Comparison of ENCODE assay signal across 1 cellular context in the genomic region with DNA sequence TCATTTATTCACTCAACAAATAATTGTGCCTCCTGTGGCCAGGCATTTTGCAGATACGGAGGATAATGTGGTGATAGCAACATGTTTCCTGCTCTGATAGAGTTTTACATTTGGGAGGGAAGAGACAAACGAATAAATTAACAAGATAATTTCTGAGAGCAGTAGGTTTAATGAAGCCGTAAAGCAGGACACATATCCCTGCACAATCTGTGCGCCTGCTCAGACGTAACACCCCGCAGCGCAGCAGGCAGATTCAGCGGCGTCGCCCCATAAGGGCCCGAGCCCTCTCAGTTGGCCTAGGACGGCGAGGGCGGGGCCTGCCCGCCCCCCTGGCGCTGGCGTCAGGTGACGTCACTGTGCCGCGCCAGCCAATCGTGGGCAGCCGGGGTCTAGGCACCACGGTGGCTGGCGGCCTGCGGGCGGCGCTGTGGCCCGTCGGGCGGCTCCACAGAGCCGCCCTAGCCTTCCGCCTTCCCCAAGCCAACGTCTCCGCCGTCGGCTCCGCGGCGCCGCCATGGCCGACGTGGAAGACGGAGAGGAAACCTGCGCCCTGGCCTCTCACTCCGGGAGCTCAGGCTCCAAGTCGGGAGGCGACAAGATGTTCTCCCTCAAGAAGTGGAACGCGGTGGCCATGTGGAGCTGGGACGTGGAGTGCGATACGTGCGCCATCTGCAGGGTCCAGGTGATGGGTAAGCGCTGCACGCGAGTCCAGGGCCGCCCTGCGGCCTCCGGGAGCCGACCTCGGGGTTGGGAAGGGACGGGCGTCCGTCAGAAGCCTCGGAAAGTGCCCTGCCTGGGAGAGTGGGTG.
TF ChIP-seq lines count a peak whose summit lies in the region.

A gene (plus strand): TSS at position 471 of the 808 bp plus-strand sequence. CDS start 44 bp downstream, at position 515.

TF ChIP-seq in GM12878, 131 proteins besides CTCF, POLR2A, EP300 and RAD21 (continued from another document and continues in another):
- TF ChIP-seq, protein P1, sequence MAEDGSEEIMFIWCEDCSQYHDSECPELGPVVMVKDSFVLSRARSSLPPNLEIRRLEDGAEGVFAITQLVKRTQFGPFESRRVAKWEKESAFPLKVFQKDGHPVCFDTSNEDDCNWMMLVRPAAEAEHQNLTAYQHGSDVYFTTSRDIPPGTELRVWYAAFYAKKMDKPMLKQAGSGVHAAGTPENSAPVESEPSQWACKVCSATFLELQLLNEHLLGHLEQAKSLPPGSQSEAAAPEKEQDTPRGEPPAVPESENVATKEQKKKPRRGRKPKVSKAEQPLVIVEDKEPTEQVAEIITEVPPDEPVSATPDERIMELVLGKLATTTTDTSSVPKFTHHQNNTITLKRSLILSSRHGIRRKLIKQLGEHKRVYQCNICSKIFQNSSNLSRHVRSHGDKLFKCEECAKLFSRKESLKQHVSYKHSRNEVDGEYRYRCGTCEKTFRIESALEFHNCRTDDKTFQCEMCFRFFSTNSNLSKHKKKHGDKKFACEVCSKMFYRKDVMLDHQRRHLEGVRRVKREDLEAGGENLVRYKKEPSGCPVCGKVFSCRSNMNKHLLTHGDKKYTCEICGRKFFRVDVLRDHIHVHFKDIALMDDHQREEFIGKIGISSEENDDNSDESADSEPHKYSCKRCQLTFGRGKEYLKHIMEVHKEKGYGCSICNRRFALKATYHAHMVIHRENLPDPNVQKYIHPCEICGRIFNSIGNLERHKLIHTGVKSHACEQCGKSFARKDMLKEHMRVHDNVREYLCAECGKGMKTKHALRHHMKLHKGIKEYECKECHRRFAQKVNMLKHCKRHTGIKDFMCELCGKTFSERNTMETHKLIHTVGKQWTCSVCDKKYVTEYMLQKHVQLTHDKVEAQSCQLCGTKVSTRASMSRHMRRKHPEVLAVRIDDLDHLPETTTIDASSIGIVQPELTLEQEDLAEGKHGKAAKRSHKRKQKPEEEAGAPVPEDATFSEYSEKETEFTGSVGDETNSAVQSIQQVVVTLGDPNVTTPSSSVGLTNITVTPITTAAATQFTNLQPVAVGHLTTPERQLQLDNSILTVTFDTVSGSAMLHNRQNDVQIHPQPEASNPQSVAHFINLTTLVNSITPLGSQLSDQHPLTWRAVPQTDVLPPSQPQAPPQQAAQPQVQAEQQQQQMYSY (CRISPR knock-in tag; IDR thresholded peaks at IDR 0.05) = no peak
- TF ChIP-seq BHLHE40 (IDR thresholded peaks at IDR 0.05; ENCODE audit: borderline replicate concordance in 1 of 2, low read depth in 2 of 2, low read length in 1 of 2) (peak; percentile 48 to 69; a peak in 1 of 4 replicates), CREM (IDR thresholded peaks at IDR 0.05; ENCODE audit: low read depth) (peak; percentile 97), SMARCA5 (IDR thresholded peaks at IDR 0.05) (peak; percentile 99), SRF (IDR thresholded peaks at IDR 0.05; ENCODE audit: low read depth in 2 of 2, low read length in 2 of 2) (peak in 1 of 2 experiments; percentile 58; a peak in 1 of 4 replicates), NBN (IDR thresholded peaks at IDR 0.05) (peak; percentile 92), KAT2A (conservative IDR thresholded peaks at IDR 0.05; ENCODE audit: control insufficient read depth, low read depth, low read length) (no peak), EGR1 (IDR thresholded peaks at IDR 0.05; ENCODE audit: borderline replicate concordance in 1 of 2, low read depth in 2 of 2, low read length in 2 of 2) (peak in 1 of 2 experiments; percentile 66; a peak in 1 of 3 replicates), SREBF2 (IDR thresholded peaks at IDR 0.05; ENCODE audit: low read length) (no peak), JUND (IDR thresholded peaks at IDR 0.05; ENCODE audit: low read depth, low read length) (peak; percentile 79), SMAD1 (IDR thresholded peaks at IDR 0.05; ENCODE audit: low read depth, partially characterized antibody) (peak; percentile 42), MXI1 (IDR thresholded peaks at IDR 0.05; ENCODE audit: low read depth, low read length) (peak; percentile 59), PAX5 (IDR thresholded peaks at IDR 0.05; ENCODE audit: borderline replicate concordance, low read depth, low read length) (peak; percentile 50; the same call in 1 of the 2 replicates), SMC3 (IDR thresholded peaks at IDR 0.05; ENCODE audit: borderline replicate concordance, low read length) (peak; percentile 36; the same call in 1 of the 2 replicates), NFYA (IDR thresholded peaks at IDR 0.05; ENCODE audit: borderline replicate concordance, low read depth, low read length) (no peak; the same call in 1 of the 2 replicates), ZNF207 (IDR thresholded peaks at IDR 0.05; ENCODE audit: borderline replicate concordance) (peak; percentile 94; the same call in 1 of the 2 replicates), ZNF622 (IDR thresholded peaks at IDR 0.05) (no peak)
- TF ChIP-seq, protein P2, sequence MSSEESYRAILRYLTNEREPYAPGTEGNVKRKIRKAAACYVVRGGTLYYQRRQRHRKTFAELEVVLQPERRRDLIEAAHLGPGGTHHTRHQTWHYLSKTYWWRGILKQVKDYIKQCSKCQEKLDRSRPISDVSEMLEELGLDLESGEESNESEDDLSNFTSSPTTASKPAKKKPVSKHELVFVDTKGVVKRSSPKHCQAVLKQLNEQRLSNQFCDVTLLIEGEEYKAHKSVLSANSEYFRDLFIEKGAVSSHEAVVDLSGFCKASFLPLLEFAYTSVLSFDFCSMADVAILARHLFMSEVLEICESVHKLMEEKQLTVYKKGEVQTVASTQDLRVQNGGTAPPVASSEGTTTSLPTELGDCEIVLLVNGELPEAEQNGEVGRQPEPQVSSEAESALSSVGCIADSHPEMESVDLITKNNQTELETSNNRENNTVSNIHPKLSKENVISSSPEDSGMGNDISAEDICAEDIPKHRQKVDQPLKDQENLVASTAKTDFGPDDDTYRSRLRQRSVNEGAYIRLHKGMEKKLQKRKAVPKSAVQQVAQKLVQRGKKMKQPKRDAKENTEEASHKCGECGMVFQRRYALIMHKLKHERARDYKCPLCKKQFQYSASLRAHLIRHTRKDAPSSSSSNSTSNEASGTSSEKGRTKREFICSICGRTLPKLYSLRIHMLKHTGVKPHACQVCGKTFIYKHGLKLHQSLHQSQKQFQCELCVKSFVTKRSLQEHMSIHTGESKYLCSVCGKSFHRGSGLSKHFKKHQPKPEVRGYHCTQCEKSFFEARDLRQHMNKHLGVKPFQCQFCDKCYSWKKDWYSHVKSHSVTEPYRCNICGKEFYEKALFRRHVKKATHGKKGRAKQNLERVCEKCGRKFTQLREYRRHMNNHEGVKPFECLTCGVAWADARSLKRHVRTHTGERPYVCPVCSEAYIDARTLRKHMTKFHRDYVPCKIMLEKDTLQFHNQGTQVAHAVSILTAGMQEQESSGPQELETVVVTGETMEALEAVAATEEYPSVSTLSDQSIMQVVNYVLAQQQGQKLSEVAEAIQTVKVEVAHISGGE (CRISPR knock-in tag; IDR thresholded peaks at IDR 0.05) = no peak
- TF ChIP-seq, protein P3, sequence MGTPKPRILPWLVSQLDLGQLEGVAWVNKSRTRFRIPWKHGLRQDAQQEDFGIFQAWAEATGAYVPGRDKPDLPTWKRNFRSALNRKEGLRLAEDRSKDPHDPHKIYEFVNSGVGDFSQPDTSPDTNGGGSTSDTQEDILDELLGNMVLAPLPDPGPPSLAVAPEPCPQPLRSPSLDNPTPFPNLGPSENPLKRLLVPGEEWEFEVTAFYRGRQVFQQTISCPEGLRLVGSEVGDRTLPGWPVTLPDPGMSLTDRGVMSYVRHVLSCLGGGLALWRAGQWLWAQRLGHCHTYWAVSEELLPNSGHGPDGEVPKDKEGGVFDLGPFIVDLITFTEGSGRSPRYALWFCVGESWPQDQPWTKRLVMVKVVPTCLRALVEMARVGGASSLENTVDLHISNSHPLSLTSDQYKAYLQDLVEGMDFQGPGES (IDR thresholded peaks at IDR 0.05) = peak; percentile 60; the same call in 1 of the 2 replicates
- TF ChIP-seq, protein P4, sequence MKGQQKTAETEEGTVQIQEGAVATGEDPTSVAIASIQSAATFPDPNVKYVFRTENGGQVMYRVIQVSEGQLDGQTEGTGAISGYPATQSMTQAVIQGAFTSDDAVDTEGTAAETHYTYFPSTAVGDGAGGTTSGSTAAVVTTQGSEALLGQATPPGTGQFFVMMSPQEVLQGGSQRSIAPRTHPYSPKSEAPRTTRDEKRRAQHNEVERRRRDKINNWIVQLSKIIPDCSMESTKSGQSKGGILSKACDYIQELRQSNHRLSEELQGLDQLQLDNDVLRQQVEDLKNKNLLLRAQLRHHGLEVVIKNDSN (IDR thresholded peaks at IDR 0.05; ENCODE audit: borderline replicate concordance, extremely low read length, insufficient read depth, low read depth, low read length) = peak; percentile 37
- TF ChIP-seq, protein P5, sequence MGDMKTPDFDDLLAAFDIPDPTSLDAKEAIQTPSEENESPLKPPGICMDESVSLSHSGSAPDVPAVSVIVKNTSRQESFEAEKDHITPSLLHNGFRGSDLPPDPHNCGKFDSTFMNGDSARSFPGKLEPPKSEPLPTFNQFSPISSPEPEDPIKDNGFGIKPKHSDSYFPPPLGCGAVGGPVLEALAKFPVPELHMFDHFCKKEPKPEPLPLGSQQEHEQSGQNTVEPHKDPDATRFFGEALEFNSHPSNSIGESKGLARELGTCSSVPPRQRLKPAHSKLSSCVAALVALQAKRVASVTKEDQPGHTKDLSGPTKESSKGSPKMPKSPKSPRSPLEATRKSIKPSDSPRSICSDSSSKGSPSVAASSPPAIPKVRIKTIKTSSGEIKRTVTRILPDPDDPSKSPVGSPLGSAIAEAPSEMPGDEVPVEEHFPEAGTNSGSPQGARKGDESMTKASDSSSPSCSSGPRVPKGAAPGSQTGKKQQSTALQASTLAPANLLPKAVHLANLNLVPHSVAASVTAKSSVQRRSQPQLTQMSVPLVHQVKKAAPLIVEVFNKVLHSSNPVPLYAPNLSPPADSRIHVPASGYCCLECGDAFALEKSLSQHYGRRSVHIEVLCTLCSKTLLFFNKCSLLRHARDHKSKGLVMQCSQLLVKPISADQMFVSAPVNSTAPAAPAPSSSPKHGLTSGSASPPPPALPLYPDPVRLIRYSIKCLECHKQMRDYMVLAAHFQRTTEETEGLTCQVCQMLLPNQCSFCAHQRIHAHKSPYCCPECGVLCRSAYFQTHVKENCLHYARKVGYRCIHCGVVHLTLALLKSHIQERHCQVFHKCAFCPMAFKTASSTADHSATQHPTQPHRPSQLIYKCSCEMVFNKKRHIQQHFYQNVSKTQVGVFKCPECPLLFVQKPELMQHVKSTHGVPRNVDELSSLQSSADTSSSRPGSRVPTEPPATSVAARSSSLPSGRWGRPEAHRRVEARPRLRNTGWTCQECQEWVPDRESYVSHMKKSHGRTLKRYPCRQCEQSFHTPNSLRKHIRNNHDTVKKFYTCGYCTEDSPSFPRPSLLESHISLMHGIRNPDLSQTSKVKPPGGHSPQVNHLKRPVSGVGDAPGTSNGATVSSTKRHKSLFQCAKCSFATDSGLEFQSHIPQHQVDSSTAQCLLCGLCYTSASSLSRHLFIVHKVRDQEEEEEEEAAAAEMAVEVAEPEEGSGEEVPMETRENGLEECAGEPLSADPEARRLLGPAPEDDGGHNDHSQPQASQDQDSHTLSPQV (IDR thresholded peaks at IDR 0.05) = peak; percentile 91; the same call in 1 of the 2 replicates
- TF ChIP-seq, protein P6, sequence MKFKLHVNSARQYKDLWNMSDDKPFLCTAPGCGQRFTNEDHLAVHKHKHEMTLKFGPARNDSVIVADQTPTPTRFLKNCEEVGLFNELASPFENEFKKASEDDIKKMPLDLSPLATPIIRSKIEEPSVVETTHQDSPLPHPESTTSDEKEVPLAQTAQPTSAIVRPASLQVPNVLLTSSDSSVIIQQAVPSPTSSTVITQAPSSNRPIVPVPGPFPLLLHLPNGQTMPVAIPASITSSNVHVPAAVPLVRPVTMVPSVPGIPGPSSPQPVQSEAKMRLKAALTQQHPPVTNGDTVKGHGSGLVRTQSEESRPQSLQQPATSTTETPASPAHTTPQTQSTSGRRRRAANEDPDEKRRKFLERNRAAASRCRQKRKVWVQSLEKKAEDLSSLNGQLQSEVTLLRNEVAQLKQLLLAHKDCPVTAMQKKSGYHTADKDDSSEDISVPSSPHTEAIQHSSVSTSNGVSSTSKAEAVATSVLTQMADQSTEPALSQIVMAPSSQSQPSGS (IDR thresholded peaks at IDR 0.05; ENCODE audit: low read length) = no peak
- TF ChIP-seq, protein P7, sequence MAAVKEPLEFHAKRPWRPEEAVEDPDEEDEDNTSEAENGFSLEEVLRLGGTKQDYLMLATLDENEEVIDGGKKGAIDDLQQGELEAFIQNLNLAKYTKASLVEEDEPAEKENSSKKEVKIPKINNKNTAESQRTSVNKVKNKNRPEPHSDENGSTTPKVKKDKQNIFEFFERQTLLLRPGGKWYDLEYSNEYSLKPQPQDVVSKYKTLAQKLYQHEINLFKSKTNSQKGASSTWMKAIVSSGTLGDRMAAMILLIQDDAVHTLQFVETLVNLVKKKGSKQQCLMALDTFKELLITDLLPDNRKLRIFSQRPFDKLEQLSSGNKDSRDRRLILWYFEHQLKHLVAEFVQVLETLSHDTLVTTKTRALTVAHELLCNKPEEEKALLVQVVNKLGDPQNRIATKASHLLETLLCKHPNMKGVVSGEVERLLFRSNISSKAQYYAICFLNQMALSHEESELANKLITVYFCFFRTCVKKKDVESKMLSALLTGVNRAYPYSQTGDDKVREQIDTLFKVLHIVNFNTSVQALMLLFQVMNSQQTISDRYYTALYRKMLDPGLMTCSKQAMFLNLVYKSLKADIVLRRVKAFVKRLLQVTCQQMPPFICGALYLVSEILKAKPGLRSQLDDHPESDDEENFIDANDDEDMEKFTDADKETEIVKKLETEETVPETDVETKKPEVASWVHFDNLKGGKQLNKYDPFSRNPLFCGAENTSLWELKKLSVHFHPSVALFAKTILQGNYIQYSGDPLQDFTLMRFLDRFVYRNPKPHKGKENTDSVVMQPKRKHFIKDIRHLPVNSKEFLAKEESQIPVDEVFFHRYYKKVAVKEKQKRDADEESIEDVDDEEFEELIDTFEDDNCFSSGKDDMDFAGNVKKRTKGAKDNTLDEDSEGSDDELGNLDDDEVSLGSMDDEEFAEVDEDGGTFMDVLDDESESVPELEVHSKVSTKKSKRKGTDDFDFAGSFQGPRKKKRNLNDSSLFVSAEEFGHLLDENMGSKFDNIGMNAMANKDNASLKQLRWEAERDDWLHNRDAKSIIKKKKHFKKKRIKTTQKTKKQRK (IDR thresholded peaks at IDR 0.05; ENCODE audit: low read depth, low read length) = no peak
- TF ChIP-seq, protein P8, sequence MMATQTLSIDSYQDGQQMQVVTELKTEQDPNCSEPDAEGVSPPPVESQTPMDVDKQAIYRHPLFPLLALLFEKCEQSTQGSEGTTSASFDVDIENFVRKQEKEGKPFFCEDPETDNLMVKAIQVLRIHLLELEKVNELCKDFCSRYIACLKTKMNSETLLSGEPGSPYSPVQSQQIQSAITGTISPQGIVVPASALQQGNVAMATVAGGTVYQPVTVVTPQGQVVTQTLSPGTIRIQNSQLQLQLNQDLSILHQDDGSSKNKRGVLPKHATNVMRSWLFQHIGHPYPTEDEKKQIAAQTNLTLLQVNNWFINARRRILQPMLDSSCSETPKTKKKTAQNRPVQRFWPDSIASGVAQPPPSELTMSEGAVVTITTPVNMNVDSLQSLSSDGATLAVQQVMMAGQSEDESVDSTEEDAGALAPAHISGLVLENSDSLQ (IDR thresholded peaks at IDR 0.05) = peak; percentile 40
- TF ChIP-seq, protein P9, sequence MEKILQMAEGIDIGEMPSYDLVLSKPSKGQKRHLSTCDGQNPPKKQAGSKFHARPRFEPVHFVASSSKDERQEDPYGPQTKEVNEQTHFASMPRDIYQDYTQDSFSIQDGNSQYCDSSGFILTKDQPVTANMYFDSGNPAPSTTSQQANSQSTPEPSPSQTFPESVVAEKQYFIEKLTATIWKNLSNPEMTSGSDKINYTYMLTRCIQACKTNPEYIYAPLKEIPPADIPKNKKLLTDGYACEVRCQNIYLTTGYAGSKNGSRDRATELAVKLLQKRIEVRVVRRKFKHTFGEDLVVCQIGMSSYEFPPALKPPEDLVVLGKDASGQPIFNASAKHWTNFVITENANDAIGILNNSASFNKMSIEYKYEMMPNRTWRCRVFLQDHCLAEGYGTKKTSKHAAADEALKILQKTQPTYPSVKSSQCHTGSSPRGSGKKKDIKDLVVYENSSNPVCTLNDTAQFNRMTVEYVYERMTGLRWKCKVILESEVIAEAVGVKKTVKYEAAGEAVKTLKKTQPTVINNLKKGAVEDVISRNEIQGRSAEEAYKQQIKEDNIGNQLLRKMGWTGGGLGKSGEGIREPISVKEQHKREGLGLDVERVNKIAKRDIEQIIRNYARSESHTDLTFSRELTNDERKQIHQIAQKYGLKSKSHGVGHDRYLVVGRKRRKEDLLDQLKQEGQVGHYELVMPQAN (conservative IDR thresholded peaks at IDR 0.05) = peak; percentile 73
